20 cellular contexts compared by ENCODE assay signal in genomic region chr2:223972656-223973102, GRCh38. TPM values are rescaled to one million over a fixed set of nuclear protein-coding genes. Genes with fewer than 3 reads are reported as not detected.
A peak's percentile ranks its signal among the peaks of the same experiment; 100 is the strongest.
DNase-seq lines count a peak whose midpoint lies in the region; ATAC-seq and TF ChIP-seq lines count a peak whose summit lies in the region.
"Had no signal": no experiment of that assay in that cellular context is flagged by ENCODE, and none has a peak within 500 bp of the region (broad histone marks: within the 10 kb centered on the region; RNA-seq: fewer than 3 reads in every experiment).

No MANE protein-coding gene starts in this region.

- no peaks in the 10 kb centered on the region for H3K9me3 Mint-ChIP-seq in nephron progenitor cell
- H3K9me3 Mint-ChIP-seq: CD8-positive, alpha-beta T cell; HFFc6 had no signal

- H3K4me3 Mint-ChIP-seq in nephron progenitor cell: no peak overlapping the region
- H3K4me3 Mint-ChIP-seq: B cell; CD8-positive, alpha-beta T cell; HFFc6 had no signal

- no peaks in the 10 kb centered on the region for H3K4me1 Mint-ChIP-seq in nephron progenitor cell

- H3K27ac Mint-ChIP-seq in nephron progenitor cell: peak overlapping the region; percentile 34
- H3K27ac Mint-ChIP-seq: B cell; CD8-positive, alpha-beta T cell; HFFc6 had no signal

- no peaks in the 10 kb centered on the region for H3K36me3 Mint-ChIP-seq in nephron progenitor cell (ENCODE audit: low read depth)

- no peaks in the 10 kb centered on the region for H3K27me3 ChIP-seq in SJCRH30
- H3K27me3 ChIP-seq: BLaER1 treated with 17β-estradiol and CSF1 and Interleukin-3, amounts not matched to agents 10 nM and 100 nM had no signal

- peak; percentile 22 for DNase-seq in NCI-H2227 (lab: John Stamatoyannopoulos, UW; ENCODE audit: unreplicated experiment)
- DNase-seq in SJCRH30: peak; percentile 11 to 34
- no peak for DNase-seq in left colon
- DNase-seq in nephron progenitor cell: no peak
- DNase-seq in GM20000 (ENCODE audit: low spot score): no peak
- no peak for DNase-seq in NCI-H2107 treated with DMSO at 0.1 percent for 48 hours (lab: John Stamatoyannopoulos, UW; ENCODE audit: unreplicated experiment)
- no peak for DNase-seq in foreskin melanocyte
- DNase-seq: Calu3; CD8-positive, alpha-beta T cell; DMS53; DND-41; EL; GOT3; H7; HFFc6 had no signal

- peak; percentile 26 for ATAC-seq in left colon
- no peak for ATAC-seq in HG03045 (IDR thresholded peaks at IDR 0.05; ENCODE audit: unreplicated experiment)
- ATAC-seq: CD8-positive, alpha-beta T cell; GM12878; HCT116 had no signal

- peaks cover 20% of the 10 kb centered on the region for H3K4me1 ChIP-seq in SJCRH30

- H3K27me3 Mint-ChIP-seq in nephron progenitor cell (ENCODE audit: low read depth, poor library complexity): no peaks in the 10 kb centered on the region
- H3K27me3 Mint-ChIP-seq: B cell had no signal

- no peak overlapping the region for H3K4me3 ChIP-seq in SJCRH30
- H3K4me3 ChIP-seq: BLaER1 treated with 17β-estradiol and CSF1 and Interleukin-3, amounts not matched to agents 10 nM and 100 nM; GM12878 had no signal

- H3K27ac ChIP-seq in SJCRH30: no peak overlapping the region
- H3K27ac ChIP-seq: BLaER1 treated with 17β-estradiol and CSF1 and Interleukin-3, amounts not matched to agents 10 nM and 100 nM had no signal

- peaks cover 9% of the 10 kb centered on the region for H3K36me3 ChIP-seq in SJCRH30

- intact Hi-C loops in left colon (cut with DNase I, micrococcal nuclease): loop anchor here in 1 of 2 donors (5.0 kb wide), 1 partner anchor 310 kb away; no protein-coding TSS in a partner anchor

- H3K9me3 ChIP-seq in SJCRH30 (replicated peaks): no peaks in the 10 kb centered on the region
- H3K9me3 ChIP-seq: BLaER1 treated with 17β-estradiol and CSF1 and Interleukin-3, amounts not matched to agents 10 nM and 100 nM had no signal

- TF ChIP-seq CTCF in nephron progenitor cell (IDR thresholded peaks at IDR 0.05) (no peak), GM20000 (IDR thresholded peaks at IDR 0.05; ENCODE audit: extremely low read depth, missing control alignments) (no peak)

RNA-seq across cellular contexts. Expression of gene MRPL44, which starts 15.4 kb away (rescaled TPM):
- total RNA-seq in SJCRH30 (2014; rRNA removed; shearing (Covaris generic)): 55.9 and 58.6 TPM in 2 replicates
- total RNA-seq in left colon: 10 to 100 TPM; 28.6 to 35.5 TPM

RNA-seq across cellular contexts. Expression of gene WDFY1, which starts 27.5 kb away (rescaled TPM):
- 76.8 and 82.0 TPM in 2 replicates for total RNA-seq in SJCRH30 (2014; rRNA removed; shearing (Covaris generic))
- total RNA-seq in left colon: 10 to 100 TPM; 67.7 to 73.4 TPM

Comparison
In these comparisons a context has a peak if more than half of its experiments do, and no peak if none do; other contexts are left out.
1. DNase-seq: peak in NCI-H2227 (single experiment) and SJCRH30 (2 of 2); none in left colon (0 of 2), nephron progenitor cell (single experiment), GM20000 (single experiment), NCI-H2107 treated with DMSO at 0.1 percent for 48 hours (single experiment) and foreskin melanocyte (single experiment).